In the genomic region with DNA sequence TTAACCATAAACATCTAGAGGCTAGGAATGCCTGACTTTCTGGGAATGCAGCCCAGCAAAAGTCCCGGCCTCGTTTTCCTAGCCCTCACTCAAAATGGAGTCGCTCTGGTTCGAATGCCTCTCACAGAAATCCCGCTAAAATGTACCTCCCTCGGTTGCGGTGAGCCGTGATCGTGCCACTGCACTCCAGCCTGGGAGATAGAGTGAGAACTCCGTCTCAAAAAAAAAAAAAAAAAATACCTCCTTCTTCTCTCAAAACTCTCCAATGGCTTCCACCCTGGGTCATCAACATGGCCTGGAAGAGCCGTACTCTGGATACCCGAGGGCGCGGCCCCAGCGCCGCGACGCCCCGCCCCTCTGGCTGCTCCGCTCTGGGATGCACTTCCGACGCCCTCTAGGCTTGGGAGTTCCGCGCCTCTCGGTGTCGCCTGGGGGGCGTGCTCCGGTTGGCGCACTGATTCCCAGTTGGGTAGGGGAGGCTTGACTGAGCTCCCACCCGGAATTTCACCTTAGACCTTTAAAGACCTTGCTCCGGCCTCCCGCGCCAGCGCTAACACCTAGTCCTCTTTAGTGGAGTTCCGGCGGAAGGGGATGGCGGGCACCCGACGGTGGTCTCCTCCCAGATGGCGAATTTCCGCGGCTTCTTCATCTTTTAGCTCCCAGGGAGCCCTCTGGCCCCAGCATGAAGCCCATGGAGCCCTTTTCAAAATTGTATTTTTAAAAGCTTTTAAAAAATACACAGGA, we compare ENCODE assay signal across 8 cellular contexts. TPM values are rescaled to one million over a fixed set of nuclear protein-coding genes. Genes with fewer than 3 reads are reported as not detected.
DNase-seq lines count a peak whose midpoint lies in the region; ATAC-seq and TF ChIP-seq lines count a peak whose summit lies in the region.

No MANE protein-coding gene starts in this region.

- DNase-seq in AG04449 (ENCODE audit: low read depth, low spot score), result no peak
- peak; percentile 54 to 80 for DNase-seq in NCI-H526 (lab: John Stamatoyannopoulos, UW)
- peak; percentile 58 for DNase-seq in activated CD8-positive, alpha-beta T cell treated with anti-CD3 and anti-CD28 coated beads, Interleukin-2, amount 10 ng/mL, durations not matched to agents 7 days and 5 days
- DNase-seq in fibroblast of gingiva (ENCODE audit: low read depth), result peak; percentile 56
- DNase-seq in nephron progenitor cell, result peak; percentile 81
- DNase-seq in aorta, result peak; percentile 76 to 89
- no peak for DNase-seq in SKM-1 (lab: John Stamatoyannopoulos, UW; ENCODE audit: unreplicated experiment)

- no peak overlapping the region for H3K27ac ChIP-seq in aorta (ENCODE audit: low read depth in 1 of 2, low read length in 2 of 2)

- ATAC-seq in GM19025 (IDR thresholded peaks at IDR 0.05; ENCODE audit: low read depth, unreplicated experiment) (peak; percentile 37), aorta (ENCODE audit: low FRiP score) (peak; percentile 34)
- peak; percentile 52 for ATAC-seq in activated CD8-positive, alpha-beta T cell treated with anti-CD3 and anti-CD28 coated beads, Interleukin-2, amount 10 ng/mL, durations not matched to agents 7 days and 5 days

- peak overlapping the region; percentile 87 for H3K4me3 Mint-ChIP-seq in activated CD8-positive, alpha-beta T cell treated with anti-CD3 and anti-CD28 coated beads, Interleukin-2, amount 10 ng/mL, durations not matched to agents 7 days and 5 days
- peak overlapping the region; percentile 81 for H3K4me3 Mint-ChIP-seq in nephron progenitor cell

- CTCF ChIA-PET in AG04449 (lab: Yijun Ruan, JAX), result interaction anchor here (0.7 to 2.1 kb wide), 3 partner anchors 9 to 211 kb away, joined by 4 to 12 read pairs (median 4); no protein-coding TSS in a partner anchor
- CTCF ChIA-PET in activated CD8-positive, alpha-beta T cell treated with anti-CD3 and anti-CD28 coated beads, Interleukin-2, amount 10 ng/mL, durations not matched to agents 7 days and 5 days (lab: Charles Lee), result interaction anchor here (1.1 to 5.3 kb wide), 5 partner anchors 13 to 209 kb away, joined by 3 to 38 read pairs (median 8); a partner anchor contains a TSS

- H3K4me3 ChIP-seq in AG04449 (ENCODE audit: low read depth, low read length) (peak overlapping the region; percentile 60), aorta (ENCODE audit: low read length in 2 of 2) (peak overlapping the region; percentile 29 to 49)

- WGBS in aorta, 2 donors, result 5 to 7% methylated on average over 42 of the region's 42 CpGs

- H3K36me3 Mint-ChIP-seq in activated CD8-positive, alpha-beta T cell treated with anti-CD3 and anti-CD28 coated beads, Interleukin-2, amount 10 ng/mL, durations not matched to agents 7 days and 5 days (ENCODE audit: low read depth), result peaks cover 11% of the 10 kb centered on the region
- peaks cover 18% of the 10 kb centered on the region for H3K36me3 Mint-ChIP-seq in nephron progenitor cell (ENCODE audit: low read depth)

- POLR2A ChIA-PET in AG04449 (lab: Yijun Ruan, JAX), result interaction anchor here (1.0 kb wide), 1 partner anchor 12 kb away, joined by 3 read pairs; a partner anchor contains a TSS
- POLR2A ChIA-PET in activated CD8-positive, alpha-beta T cell treated with anti-CD3 and anti-CD28 coated beads, Interleukin-2, amount 10 ng/mL, durations not matched to agents 7 days and 5 days (lab: Charles Lee), result interaction anchor here (0.5 to 1.5 kb wide), 4 partner anchors 12 to 582 kb away, joined by 3 to 9 read pairs (median 3); a partner anchor contains a TSS

- no peaks in the 10 kb centered on the region for H3K9me3 ChIP-seq in aorta (ENCODE audit: control insufficient read depth, low read length)

- H3K27ac Mint-ChIP-seq in activated CD8-positive, alpha-beta T cell treated with anti-CD3 and anti-CD28 coated beads, Interleukin-2, amount 10 ng/mL, durations not matched to agents 7 days and 5 days, result peak overlapping the region; percentile 86
- H3K27ac Mint-ChIP-seq in nephron progenitor cell, result peak overlapping the region; percentile 13

- TF ChIP-seq CTCF in AG04449 (IDR thresholded peaks at IDR 0.05; ENCODE audit: insufficient read depth, low read length, missing control alignments), result peak; percentile 9
- no peak for TF ChIP-seq CTCF in nephron progenitor cell (IDR thresholded peaks at IDR 0.05)

- H3K9me3 Mint-ChIP-seq in activated CD8-positive, alpha-beta T cell treated with anti-CD3 and anti-CD28 coated beads, Interleukin-2, amount 10 ng/mL, durations not matched to agents 7 days and 5 days (ENCODE audit: insufficient read depth), result no peaks in the 10 kb centered on the region
- no peaks in the 10 kb centered on the region for H3K9me3 Mint-ChIP-seq in nephron progenitor cell

- H3K4me1 Mint-ChIP-seq in activated CD8-positive, alpha-beta T cell treated with anti-CD3 and anti-CD28 coated beads, Interleukin-2, amount 10 ng/mL, durations not matched to agents 7 days and 5 days (ENCODE audit: low read depth), result peaks cover 22% of the 10 kb centered on the region
- H3K4me1 Mint-ChIP-seq in nephron progenitor cell, result peaks cover 14% of the 10 kb centered on the region

- peaks cover 0 to 3% of the 10 kb centered on the region in 2 donors for H3K36me3 ChIP-seq in aorta (ENCODE audit: control insufficient read depth in 1 of 2, insufficient read depth in 2 of 2, low read length in 1 of 2)

- H3K27me3 ChIP-seq in aorta (ENCODE audit: control insufficient read depth in 1 of 2, insufficient read depth in 2 of 2, low read length in 1 of 2), result no peaks in the 10 kb centered on the region

- no peaks in the 10 kb centered on the region for H3K27me3 Mint-ChIP-seq in activated CD8-positive, alpha-beta T cell treated with anti-CD3 and anti-CD28 coated beads, Interleukin-2, amount 10 ng/mL, durations not matched to agents 7 days and 5 days (ENCODE audit: low read depth)
- no peaks in the 10 kb centered on the region for H3K27me3 Mint-ChIP-seq in nephron progenitor cell (ENCODE audit: low read depth, poor library complexity)

- H3K4me1 ChIP-seq in aorta (ENCODE audit: control insufficient read depth in 1 of 2, insufficient read depth in 2 of 2, low read length in 2 of 2), result peaks cover 0 to 2% of the 10 kb centered on the region in 2 donors

- intact Hi-C loops in aorta (cut with DNase I), result loop anchor here in 1 of 2 donors (10.0 kb wide), 1 partner anchor 376 kb away; no protein-coding TSS in a partner anchor

RNA-seq across cellular contexts. Expression of a gene that starts 12.3 kb away (rescaled TPM):
- 10 to 100 TPM; 80.8 to 84.9 TPM for total RNA-seq in activated CD8-positive, alpha-beta T cell treated with anti-CD3 and anti-CD28 coated beads, Interleukin-2, amount 10 ng/mL, durations not matched to agents 7 days and 5 days
- total RNA-seq in aorta, result 10 to 100 TPM; 48.4 to 69.0 TPM
- 10 to 100 TPM; 36.4 to 43.8 TPM for polyA plus RNA-seq in aorta

RNA-seq across cellular contexts. Expression of a gene that starts 46.3 kb away (rescaled TPM):
- total RNA-seq in activated CD8-positive, alpha-beta T cell treated with anti-CD3 and anti-CD28 coated beads, Interleukin-2, amount 10 ng/mL, durations not matched to agents 7 days and 5 days, result 10 to 100 TPM; 25.0 to 25.3 TPM
- total RNA-seq in aorta, result 10 to 100 TPM; 10.7 TPM
- 10 to 100 TPM in 1 of 2 donors, 1 to 10 TPM in 1; 8.4 to 10.3 TPM for polyA plus RNA-seq in aorta

RNA-seq across cellular contexts. Expression of a gene that starts 50.3 kb away (rescaled TPM):
- not detected for total RNA-seq in activated CD8-positive, alpha-beta T cell treated with anti-CD3 and anti-CD28 coated beads, Interleukin-2, amount 10 ng/mL, durations not matched to agents 7 days and 5 days
- not detected for total RNA-seq in aorta
- not detected for polyA plus RNA-seq in aorta

Comparison
In these comparisons a context has a peak if more than half of its experiments do, and no peak if none do; other contexts are left out.
1. DNase-seq: peak in NCI-H526 (2 of 2), activated CD8-positive, alpha-beta T cell treated with anti-CD3 and anti-CD28 coated beads, Interleukin-2, amount 10 ng/mL, durations not matched to agents 7 days and 5 days (single experiment), fibroblast of gingiva (single experiment), nephron progenitor cell (single experiment) and aorta (2 of 2); none in AG04449 (single experiment) and SKM-1 (single experiment).
2. Peak in every context shown above with its lines, with median percentiles within 50 percentile points of each other: ATAC-seq.